8 cellular contexts compared by ENCODE assay signal in the genomic region with DNA sequence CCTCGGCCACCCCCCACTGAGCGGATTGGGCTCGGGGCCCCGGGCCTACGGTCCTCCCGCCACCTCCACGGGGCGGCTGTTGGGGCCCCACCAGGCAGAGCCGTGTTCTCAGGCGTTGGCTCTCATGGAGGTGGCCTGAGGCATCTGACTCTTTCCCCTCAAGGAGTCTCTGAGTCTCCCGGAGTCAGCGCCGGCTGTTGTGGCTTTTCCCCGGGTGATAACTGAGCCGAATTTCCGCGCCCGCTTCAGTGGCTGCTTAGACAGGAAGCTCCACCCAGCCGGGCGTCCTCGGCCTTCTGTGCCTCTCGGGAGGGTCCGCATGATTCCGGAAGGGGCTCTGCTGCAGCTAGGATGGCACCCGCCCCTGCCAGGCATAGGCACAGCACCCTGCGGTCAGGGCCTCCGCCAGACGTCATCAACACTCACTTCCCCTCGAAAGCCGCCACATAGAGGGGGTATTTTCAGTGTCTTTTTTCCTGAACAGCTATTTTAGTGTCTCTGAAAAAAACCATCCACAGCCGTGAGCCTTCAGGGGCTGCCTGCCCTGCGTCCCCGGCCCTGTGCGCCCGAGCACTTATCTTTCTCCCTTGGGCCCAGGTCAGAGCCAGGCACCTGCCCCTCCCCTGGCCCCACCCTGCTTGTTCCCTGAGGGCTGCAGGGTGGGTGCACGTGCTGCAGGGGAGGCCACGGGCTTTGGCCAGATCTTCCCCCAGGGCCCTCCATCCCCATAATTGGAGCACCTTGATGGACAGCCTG.
A peak's percentile ranks its signal among the peaks of the same experiment; 100 is the strongest.
DNase-seq lines count a peak whose midpoint lies in the region; ATAC-seq and TF ChIP-seq lines count a peak whose summit lies in the region.

No MANE protein-coding gene starts in this region.

- H3K27me3 Mint-ChIP-seq in activated naive CD8-positive, alpha-beta T cell treated with anti-CD3 and anti-CD28 coated beads for 36 hours = no peaks in the 10 kb centered on the region

- no peaks in the 10 kb centered on the region for H3K36me3 ChIP-seq in SU-DHL-6 (ENCODE audit: low read length)

- no peak overlapping the region for H2AFZ ChIP-seq in SU-DHL-6 (ENCODE audit: low read depth, low read length, severe bottlenecking)

- no peaks in the 10 kb centered on the region for H3K79me2 ChIP-seq in SU-DHL-6 (ENCODE audit: insufficient read depth, low read length)

- no peaks in the 10 kb centered on the region for H3K9me3 ChIP-seq in SU-DHL-6 (ENCODE audit: insufficient read depth, low read length)

- TF ChIP-seq CTCF in SU-DHL-6 (IDR thresholded peaks at IDR 0.05; ENCODE audit: insufficient read depth, low read length, poor library complexity, severe bottlenecking) (no peak), foreskin keratinocyte (conservative IDR thresholded peaks at IDR 0.05) (no peak)

- H3K27ac ChIP-seq in SU-DHL-6 (ENCODE audit: low read depth, low read length) (peak overlapping the region; percentile 21; the same call in 1 of the 2 replicates), foreskin keratinocyte (no peak overlapping the region)

- H3K27ac Mint-ChIP-seq in activated naive CD8-positive, alpha-beta T cell treated with anti-CD3 and anti-CD28 coated beads for 36 hours = peak overlapping the region; percentile 98

- no peak overlapping the region for H3K4me3 ChIP-seq in SU-DHL-6 (ENCODE audit: insufficient read depth, low read length, poor library complexity, severe bottlenecking)

- no peak for TF ChIP-seq POLR2A in GM18505 (IDR thresholded peaks at IDR 0.05; ENCODE audit: borderline replicate concordance, extremely low read depth, insufficient read depth, insufficient read length)

- peaks cover 3% of the 10 kb centered on the region; the same call in 1 of the 2 replicates for H4K20me1 ChIP-seq in SU-DHL-6 (ENCODE audit: low read depth, low read length)

- H3K4me2 ChIP-seq in SU-DHL-6 (ENCODE audit: low read depth, low read length, poor library complexity, severe bottlenecking) = peak overlapping the region; percentile 47

- peaks cover 16% of the 10 kb centered on the region for H3K36me3 Mint-ChIP-seq in activated naive CD8-positive, alpha-beta T cell treated with anti-CD3 and anti-CD28 coated beads for 36 hours

- peak overlapping the region; percentile 80 for H3K4me3 Mint-ChIP-seq in activated naive CD8-positive, alpha-beta T cell treated with anti-CD3 and anti-CD28 coated beads for 36 hours

- H3K9me2 ChIP-seq in SU-DHL-6 (replicated peaks; ENCODE audit: insufficient read depth, low read length) = no peaks in the 10 kb centered on the region

- ATAC-seq in GM18505 (IDR thresholded peaks at IDR 0.05; ENCODE audit: unreplicated experiment) (peak; percentile 43), HG02885 (IDR thresholded peaks at IDR 0.05; ENCODE audit: poor library complexity, unreplicated experiment) (peak; percentile 49), foreskin keratinocyte (no peak)

- H3K4me1 ChIP-seq in foreskin keratinocyte = no peaks in the 10 kb centered on the region

- no peaks in the 10 kb centered on the region for H3K9me3 Mint-ChIP-seq in activated naive CD8-positive, alpha-beta T cell treated with anti-CD3 and anti-CD28 coated beads for 36 hours

- H3F3A ChIP-seq in SU-DHL-6 (ENCODE audit: insufficient read depth) = no peaks in the 10 kb centered on the region

- peaks cover 44% of the 10 kb centered on the region for H3K4me1 Mint-ChIP-seq in activated naive CD8-positive, alpha-beta T cell treated with anti-CD3 and anti-CD28 coated beads for 36 hours

- DNase-seq in activated naive CD8-positive, alpha-beta T cell treated with anti-CD3 and anti-CD28 coated beads for 36 hours = peak; percentile 88
- DNase-seq in iris pigment epithelial cell (ENCODE audit: low read depth) (peak; percentile 55), foreskin keratinocyte (no peak), NCI-H1092 treated with DMSO at 0.1 percent for 48 hours (lab: John Stamatoyannopoulos, UW) (no peak)
- DNase-seq in stimulated activated CD8-positive, alpha-beta memory T cell treated with anti-CD3 and anti-CD28 coated beads, Interleukin-12 subunit alpha, Interleukin-12 subunit beta, amount 100 ng/mL, for 1 hour (ENCODE audit: low read depth) = peak; percentile 87

- H3K9ac ChIP-seq in SU-DHL-6 (ENCODE audit: low read length) = peak overlapping the region; percentile 33; the same call in 1 of the 2 replicates

- H3K27me3 ChIP-seq in SU-DHL-6 (ENCODE audit: low read length) (no peaks in the 10 kb centered on the region), foreskin keratinocyte (no peaks in the 10 kb centered on the region)

Comparison
In these comparisons a context has a peak if more than half of its experiments do, and no peak if none do; other contexts are left out.
1. DNase-seq: peak in activated naive CD8-positive, alpha-beta T cell treated with anti-CD3 and anti-CD28 coated beads for 36 hours (single experiment), iris pigment epithelial cell (single experiment) and stimulated activated CD8-positive, alpha-beta memory T cell treated with anti-CD3 and anti-CD28 coated beads, Interleukin-12 subunit alpha, Interleukin-12 subunit beta, amount 100 ng/mL, for 1 hour (single experiment); none in foreskin keratinocyte (0 of 2) and NCI-H1092 treated with DMSO at 0.1 percent for 48 hours (single experiment).